2 cellular contexts compared by ENCODE assay signal in the genomic region with DNA sequence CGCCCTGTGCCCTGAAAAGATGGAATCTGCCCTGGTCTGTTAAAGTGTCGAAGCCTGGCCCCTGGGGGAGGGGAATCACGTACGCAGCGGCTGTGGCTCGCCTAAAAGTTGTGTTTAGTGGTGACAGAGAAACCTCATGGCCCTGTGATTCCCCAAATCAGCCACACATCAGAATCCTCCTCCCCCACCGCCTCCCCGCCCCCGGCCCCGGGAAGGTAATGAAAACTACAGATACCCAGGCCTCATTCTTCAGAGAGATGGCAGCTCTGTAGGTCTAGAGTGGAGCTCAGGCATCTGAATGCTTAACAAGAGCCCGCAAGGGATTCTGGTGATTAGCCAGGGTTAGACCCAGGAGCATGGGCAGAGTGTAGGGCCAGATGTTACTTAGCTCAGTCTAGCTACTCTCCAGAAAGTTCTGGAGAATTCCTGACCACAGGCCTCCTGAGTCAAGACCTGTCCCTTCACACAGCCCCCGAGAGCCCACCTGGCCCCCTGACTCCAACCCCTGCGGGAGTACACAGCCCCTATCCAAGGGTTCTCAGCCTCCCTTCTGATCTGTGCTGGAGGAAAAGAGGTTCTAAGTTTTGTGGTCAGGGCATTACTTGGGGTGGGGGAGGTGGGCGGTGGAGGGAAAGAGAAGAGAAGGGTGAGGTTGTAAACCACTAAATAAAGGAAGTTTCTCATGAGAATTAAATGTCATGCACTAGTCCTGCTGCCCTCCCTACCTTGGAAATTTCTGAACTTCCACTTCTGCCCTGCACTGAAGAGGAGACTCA.
TF ChIP-seq lines count a peak whose summit lies in the region.

No MANE protein-coding gene starts in this region.

TF ChIP-seq in SK-N-SH, 30 proteins besides CTCF, POLR2A, EP300 and RAD21 (continued from another document):
- no peak for TF ChIP-seq NRF1 (IDR thresholded peaks at IDR 0.05; ENCODE audit: low read depth, low read length)
- no peak for TF ChIP-seq NFIC (IDR thresholded peaks at IDR 0.05; ENCODE audit: borderline replicate concordance)
- no peak for TF ChIP-seq TCF12 (IDR thresholded peaks at IDR 0.05)
- TF ChIP-seq JUND (IDR thresholded peaks at IDR 0.05) = no peak
- TF ChIP-seq MXI1 (IDR thresholded peaks at IDR 0.05; ENCODE audit: low read depth, low read length) = no peak
- no peak for TF ChIP-seq SIN3A (IDR thresholded peaks at IDR 0.05; ENCODE audit: borderline replicate concordance, low read depth, low read length)
- no peak for TF ChIP-seq TEAD4 (IDR thresholded peaks at IDR 0.05; ENCODE audit: borderline replicate concordance, insufficient read depth)

TF ChIP-seq in SK-N-SH treated with all-trans-retinoic acid at 6 μM for 48 hours, 23 proteins besides CTCF, POLR2A, EP300 and RAD21 (continued from another document):
- TF ChIP-seq ISL1 (CRISPR knock-in tag; IDR thresholded peaks at IDR 0.05) = no peak
- no peak for TF ChIP-seq ZFP30 (CRISPR knock-in tag; IDR thresholded peaks at IDR 0.05)
- no peak for TF ChIP-seq ZNF70 (CRISPR knock-in tag; IDR thresholded peaks at IDR 0.05)
- TF ChIP-seq, protein P1, sequence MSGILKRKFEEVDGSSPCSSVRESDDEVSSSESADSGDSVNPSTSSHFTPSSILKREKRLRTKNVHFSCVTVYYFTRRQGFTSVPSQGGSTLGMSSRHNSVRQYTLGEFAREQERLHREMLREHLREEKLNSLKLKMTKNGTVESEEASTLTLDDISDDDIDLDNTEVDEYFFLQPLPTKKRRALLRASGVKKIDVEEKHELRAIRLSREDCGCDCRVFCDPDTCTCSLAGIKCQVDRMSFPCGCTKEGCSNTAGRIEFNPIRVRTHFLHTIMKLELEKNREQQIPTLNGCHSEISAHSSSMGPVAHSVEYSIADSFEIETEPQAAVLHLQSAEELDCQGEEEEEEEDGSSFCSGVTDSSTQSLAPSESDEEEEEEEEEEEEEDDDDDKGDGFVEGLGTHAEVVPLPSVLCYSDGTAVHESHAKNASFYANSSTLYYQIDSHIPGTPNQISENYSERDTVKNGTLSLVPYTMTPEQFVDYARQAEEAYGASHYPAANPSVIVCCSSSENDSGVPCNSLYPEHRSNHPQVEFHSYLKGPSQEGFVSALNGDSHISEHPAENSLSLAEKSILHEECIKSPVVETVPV (CRISPR knock-in tag; IDR thresholded peaks at IDR 0.05) = no peak
- TF ChIP-seq TCF4 (CRISPR knock-in tag; IDR thresholded peaks at IDR 0.05; ENCODE audit: borderline replicate concordance) = no peak
- TF ChIP-seq, protein P2, sequence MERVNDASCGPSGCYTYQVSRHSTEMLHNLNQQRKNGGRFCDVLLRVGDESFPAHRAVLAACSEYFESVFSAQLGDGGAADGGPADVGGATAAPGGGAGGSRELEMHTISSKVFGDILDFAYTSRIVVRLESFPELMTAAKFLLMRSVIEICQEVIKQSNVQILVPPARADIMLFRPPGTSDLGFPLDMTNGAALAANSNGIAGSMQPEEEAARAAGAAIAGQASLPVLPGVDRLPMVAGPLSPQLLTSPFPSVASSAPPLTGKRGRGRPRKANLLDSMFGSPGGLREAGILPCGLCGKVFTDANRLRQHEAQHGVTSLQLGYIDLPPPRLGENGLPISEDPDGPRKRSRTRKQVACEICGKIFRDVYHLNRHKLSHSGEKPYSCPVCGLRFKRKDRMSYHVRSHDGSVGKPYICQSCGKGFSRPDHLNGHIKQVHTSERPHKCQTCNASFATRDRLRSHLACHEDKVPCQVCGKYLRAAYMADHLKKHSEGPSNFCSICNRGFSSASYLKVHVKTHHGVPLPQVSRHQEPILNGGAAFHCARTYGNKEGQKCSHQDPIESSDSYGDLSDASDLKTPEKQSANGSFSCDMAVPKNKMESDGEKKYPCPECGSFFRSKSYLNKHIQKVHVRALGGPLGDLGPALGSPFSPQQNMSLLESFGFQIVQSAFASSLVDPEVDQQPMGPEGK (CRISPR knock-in tag; IDR thresholded peaks at IDR 0.05; ENCODE audit: borderline replicate concordance) = no peak
- no peak for TF ChIP-seq SNAI2 (CRISPR knock-in tag; IDR thresholded peaks at IDR 0.05)
- TF ChIP-seq ZNF8 (CRISPR knock-in tag; IDR thresholded peaks at IDR 0.05) = no peak
